ENCODE assay signal across 8 cellular contexts in genomic region chr21:34807881-34808568, GRCh38.
DNase-seq lines count a peak whose midpoint lies in the region; TF ChIP-seq lines count a peak whose summit lies in the region.

No MANE protein-coding gene starts in this region.

- intact Hi-C loops in esophagus squamous epithelium (cut with DNase I) (no loop called here), posterior cingulate gyrus (cut with DNase I) (no loop called here)

- no peak for TF ChIP-seq CTCF in esophagus squamous epithelium (IDR thresholded peaks at IDR 0.05)

- no peaks in the 10 kb centered on the region for H3K27me3 ChIP-seq in esophagus squamous epithelium

- peak overlapping the region; percentile 76 to 91 (median 86) for H3K27ac ChIP-seq in esophagus squamous epithelium

- peak; percentile 76 for DNase-seq in CD1c-positive myeloid dendritic cell (ENCODE audit: extremely low spot score)
- DNase-seq in KBM-7, result peak; percentile 83
- DNase-seq in activated CD8-positive, alpha-beta memory T cell treated with anti-CD3 and anti-CD28 coated beads for 48 hours (ENCODE audit: low read depth in 2 of 3, low spot score in 2 of 3), result peak; percentile 40 to 60 (median 52)
- DNase-seq in esophagus squamous epithelium (lab: John Stamatoyannopoulos, UW), result no peak
- DNase-seq in stimulated activated CD4-positive, alpha-beta T cell treated with anti-CD3 and anti-CD28 coated beads, Interleukin-15, amount 100 ng/mL, for 24 hours, result peak; percentile 85
- no peak for DNase-seq in posterior cingulate gyrus
- DNase-seq in occipital lobe (lab: John Stamatoyannopoulos, UW), result no peak
- DNase-seq in NCI-H146 treated with DMSO at 0.1 percent for 48 hours (lab: John Stamatoyannopoulos, UW; ENCODE audit: unreplicated experiment), result no peak

- peaks cover 0 to 23% (median 6%) of the 10 kb centered on the region in 3 donors for H3K36me3 ChIP-seq in esophagus squamous epithelium

- no peak for TF ChIP-seq POLR2A in esophagus squamous epithelium (IDR thresholded peaks at IDR 0.05)

- H3K9me3 ChIP-seq in esophagus squamous epithelium, result no peaks in the 10 kb centered on the region

- H3K4me3 ChIP-seq in esophagus squamous epithelium, result peak overlapping the region in 1 of 4 donors; percentile 5

- in situ Hi-C loops in KBM-7 (cut with MboI; ENCODE audit: low pct_unique_long_range_greater_than_20kb, low sequenced_read_pairs), result no loop called here

- peaks cover 15 to 48% (median 21%) of the 10 kb centered on the region in 3 donors for H3K4me1 ChIP-seq in esophagus squamous epithelium

- WGBS in esophagus squamous epithelium, 2 donors, result 31 to 45% methylated on average over 4 to 9 of the region's 15 CpGs

Comparison
In these comparisons a context has a peak if more than half of its experiments do, and no peak if none do; other contexts are left out.
1. DNase-seq: peak in CD1c-positive myeloid dendritic cell (single experiment), KBM-7 (single experiment), activated CD8-positive, alpha-beta memory T cell treated with anti-CD3 and anti-CD28 coated beads for 48 hours (3 of 3) and stimulated activated CD4-positive, alpha-beta T cell treated with anti-CD3 and anti-CD28 coated beads, Interleukin-15, amount 100 ng/mL, for 24 hours (single experiment); none in esophagus squamous epithelium (single experiment), posterior cingulate gyrus (0 of 10), occipital lobe (single experiment) and NCI-H146 treated with DMSO at 0.1 percent for 48 hours (single experiment).